ENCODE assay signal across 1 cellular context in the genomic region with DNA sequence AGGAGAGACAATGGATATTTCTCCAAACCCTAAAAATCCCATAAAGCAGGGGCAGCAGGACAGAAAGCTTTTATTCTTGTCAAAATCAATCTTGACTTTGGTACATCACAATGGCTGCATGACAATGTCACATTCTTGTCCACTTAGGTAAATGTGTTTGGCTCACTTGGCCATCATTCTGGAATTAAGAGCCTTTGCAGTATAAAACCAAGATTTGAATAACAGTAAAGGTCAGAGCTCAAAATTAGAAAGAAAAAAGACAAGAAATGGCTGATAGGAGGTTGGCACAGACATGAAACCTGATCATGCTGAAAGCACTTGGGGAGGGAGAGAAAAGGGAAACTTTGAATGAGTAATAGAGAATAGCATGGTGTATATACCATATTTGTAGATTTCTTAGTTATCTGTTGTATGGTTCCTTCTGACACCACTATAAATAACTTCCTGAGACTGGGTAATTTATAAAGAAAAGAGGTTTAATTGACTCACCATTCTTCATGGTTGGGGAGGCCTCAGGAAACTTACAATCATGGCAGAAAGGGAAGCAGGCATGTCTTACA.
TF ChIP-seq lines count a peak whose summit lies in the region.

No MANE protein-coding gene starts in this region.

TF ChIP-seq in K562, 482 proteins besides CTCF, POLR2A, EP300 and RAD21:
- TF ChIP-seq, protein P1, sequence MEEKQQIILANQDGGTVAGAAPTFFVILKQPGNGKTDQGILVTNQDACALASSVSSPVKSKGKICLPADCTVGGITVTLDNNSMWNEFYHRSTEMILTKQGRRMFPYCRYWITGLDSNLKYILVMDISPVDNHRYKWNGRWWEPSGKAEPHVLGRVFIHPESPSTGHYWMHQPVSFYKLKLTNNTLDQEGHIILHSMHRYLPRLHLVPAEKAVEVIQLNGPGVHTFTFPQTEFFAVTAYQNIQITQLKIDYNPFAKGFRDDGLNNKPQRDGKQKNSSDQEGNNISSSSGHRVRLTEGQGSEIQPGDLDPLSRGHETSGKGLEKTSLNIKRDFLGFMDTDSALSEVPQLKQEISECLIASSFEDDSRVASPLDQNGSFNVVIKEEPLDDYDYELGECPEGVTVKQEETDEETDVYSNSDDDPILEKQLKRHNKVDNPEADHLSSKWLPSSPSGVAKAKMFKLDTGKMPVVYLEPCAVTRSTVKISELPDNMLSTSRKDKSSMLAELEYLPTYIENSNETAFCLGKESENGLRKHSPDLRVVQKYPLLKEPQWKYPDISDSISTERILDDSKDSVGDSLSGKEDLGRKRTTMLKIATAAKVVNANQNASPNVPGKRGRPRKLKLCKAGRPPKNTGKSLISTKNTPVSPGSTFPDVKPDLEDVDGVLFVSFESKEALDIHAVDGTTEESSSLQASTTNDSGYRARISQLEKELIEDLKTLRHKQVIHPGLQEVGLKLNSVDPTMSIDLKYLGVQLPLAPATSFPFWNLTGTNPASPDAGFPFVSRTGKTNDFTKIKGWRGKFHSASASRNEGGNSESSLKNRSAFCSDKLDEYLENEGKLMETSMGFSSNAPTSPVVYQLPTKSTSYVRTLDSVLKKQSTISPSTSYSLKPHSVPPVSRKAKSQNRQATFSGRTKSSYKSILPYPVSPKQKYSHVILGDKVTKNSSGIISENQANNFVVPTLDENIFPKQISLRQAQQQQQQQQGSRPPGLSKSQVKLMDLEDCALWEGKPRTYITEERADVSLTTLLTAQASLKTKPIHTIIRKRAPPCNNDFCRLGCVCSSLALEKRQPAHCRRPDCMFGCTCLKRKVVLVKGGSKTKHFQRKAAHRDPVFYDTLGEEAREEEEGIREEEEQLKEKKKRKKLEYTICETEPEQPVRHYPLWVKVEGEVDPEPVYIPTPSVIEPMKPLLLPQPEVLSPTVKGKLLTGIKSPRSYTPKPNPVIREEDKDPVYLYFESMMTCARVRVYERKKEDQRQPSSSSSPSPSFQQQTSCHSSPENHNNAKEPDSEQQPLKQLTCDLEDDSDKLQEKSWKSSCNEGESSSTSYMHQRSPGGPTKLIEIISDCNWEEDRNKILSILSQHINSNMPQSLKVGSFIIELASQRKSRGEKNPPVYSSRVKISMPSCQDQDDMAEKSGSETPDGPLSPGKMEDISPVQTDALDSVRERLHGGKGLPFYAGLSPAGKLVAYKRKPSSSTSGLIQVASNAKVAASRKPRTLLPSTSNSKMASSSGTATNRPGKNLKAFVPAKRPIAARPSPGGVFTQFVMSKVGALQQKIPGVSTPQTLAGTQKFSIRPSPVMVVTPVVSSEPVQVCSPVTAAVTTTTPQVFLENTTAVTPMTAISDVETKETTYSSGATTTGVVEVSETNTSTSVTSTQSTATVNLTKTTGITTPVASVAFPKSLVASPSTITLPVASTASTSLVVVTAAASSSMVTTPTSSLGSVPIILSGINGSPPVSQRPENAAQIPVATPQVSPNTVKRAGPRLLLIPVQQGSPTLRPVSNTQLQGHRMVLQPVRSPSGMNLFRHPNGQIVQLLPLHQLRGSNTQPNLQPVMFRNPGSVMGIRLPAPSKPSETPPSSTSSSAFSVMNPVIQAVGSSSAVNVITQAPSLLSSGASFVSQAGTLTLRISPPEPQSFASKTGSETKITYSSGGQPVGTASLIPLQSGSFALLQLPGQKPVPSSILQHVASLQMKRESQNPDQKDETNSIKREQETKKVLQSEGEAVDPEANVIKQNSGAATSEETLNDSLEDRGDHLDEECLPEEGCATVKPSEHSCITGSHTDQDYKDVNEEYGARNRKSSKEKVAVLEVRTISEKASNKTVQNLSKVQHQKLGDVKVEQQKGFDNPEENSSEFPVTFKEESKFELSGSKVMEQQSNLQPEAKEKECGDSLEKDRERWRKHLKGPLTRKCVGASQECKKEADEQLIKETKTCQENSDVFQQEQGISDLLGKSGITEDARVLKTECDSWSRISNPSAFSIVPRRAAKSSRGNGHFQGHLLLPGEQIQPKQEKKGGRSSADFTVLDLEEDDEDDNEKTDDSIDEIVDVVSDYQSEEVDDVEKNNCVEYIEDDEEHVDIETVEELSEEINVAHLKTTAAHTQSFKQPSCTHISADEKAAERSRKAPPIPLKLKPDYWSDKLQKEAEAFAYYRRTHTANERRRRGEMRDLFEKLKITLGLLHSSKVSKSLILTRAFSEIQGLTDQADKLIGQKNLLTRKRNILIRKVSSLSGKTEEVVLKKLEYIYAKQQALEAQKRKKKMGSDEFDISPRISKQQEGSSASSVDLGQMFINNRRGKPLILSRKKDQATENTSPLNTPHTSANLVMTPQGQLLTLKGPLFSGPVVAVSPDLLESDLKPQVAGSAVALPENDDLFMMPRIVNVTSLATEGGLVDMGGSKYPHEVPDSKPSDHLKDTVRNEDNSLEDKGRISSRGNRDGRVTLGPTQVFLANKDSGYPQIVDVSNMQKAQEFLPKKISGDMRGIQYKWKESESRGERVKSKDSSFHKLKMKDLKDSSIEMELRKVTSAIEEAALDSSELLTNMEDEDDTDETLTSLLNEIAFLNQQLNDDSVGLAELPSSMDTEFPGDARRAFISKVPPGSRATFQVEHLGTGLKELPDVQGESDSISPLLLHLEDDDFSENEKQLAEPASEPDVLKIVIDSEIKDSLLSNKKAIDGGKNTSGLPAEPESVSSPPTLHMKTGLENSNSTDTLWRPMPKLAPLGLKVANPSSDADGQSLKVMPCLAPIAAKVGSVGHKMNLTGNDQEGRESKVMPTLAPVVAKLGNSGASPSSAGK (IDR thresholded peaks at IDR 0.05): peak; percentile 35; the same call in 1 of the 2 replicates
- TF ChIP-seq, protein P2, sequence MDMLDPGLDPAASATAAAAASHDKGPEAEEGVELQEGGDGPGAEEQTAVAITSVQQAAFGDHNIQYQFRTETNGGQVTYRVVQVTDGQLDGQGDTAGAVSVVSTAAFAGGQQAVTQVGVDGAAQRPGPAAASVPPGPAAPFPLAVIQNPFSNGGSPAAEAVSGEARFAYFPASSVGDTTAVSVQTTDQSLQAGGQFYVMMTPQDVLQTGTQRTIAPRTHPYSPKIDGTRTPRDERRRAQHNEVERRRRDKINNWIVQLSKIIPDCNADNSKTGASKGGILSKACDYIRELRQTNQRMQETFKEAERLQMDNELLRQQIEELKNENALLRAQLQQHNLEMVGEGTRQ (CRISPR knock-in tag; IDR thresholded peaks at IDR 0.05): no peak
